In genomic region chr19:18571564-18572344, GRCh38 we compare ENCODE assay signal across 2 cellular contexts.
TF ChIP-seq lines count a peak whose summit lies in the region.

Gene UBA52, plus strand, starts transcription at chr19:18571857. Its CDS starts 1,444 bp downstream, at chr19:18573301.

TF ChIP-seq in IMR-90, 13 proteins besides CTCF, POLR2A, EP300 and RAD21:
- TF ChIP-seq MAZ (IDR thresholded peaks at IDR 0.05; ENCODE audit: borderline replicate concordance, low read depth, low read length): peak; percentile 97
- peak; percentile 73 for TF ChIP-seq CEBPB (IDR thresholded peaks at IDR 0.05; ENCODE audit: low read depth, low read length)
- no peak for TF ChIP-seq FOS (IDR thresholded peaks at IDR 0.05; ENCODE audit: low read depth, low read length)
- TF ChIP-seq, protein P1, sequence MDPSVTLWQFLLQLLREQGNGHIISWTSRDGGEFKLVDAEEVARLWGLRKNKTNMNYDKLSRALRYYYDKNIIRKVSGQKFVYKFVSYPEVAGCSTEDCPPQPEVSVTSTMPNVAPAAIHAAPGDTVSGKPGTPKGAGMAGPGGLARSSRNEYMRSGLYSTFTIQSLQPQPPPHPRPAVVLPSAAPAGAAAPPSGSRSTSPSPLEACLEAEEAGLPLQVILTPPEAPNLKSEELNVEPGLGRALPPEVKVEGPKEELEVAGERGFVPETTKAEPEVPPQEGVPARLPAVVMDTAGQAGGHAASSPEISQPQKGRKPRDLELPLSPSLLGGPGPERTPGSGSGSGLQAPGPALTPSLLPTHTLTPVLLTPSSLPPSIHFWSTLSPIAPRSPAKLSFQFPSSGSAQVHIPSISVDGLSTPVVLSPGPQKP (IDR thresholded peaks at IDR 0.05; ENCODE audit: borderline replicate concordance, low read depth, low read length): no peak
- peak; percentile 35 for TF ChIP-seq SMC3 (IDR thresholded peaks at IDR 0.05; ENCODE audit: low read depth, low read length)
- TF ChIP-seq RFX5 (IDR thresholded peaks at IDR 0.05; ENCODE audit: low read depth, low read length): no peak
- TF ChIP-seq RCOR1 (IDR thresholded peaks at IDR 0.05; ENCODE audit: insufficient replicate concordance, low read length): no peak
- TF ChIP-seq, protein P2, sequence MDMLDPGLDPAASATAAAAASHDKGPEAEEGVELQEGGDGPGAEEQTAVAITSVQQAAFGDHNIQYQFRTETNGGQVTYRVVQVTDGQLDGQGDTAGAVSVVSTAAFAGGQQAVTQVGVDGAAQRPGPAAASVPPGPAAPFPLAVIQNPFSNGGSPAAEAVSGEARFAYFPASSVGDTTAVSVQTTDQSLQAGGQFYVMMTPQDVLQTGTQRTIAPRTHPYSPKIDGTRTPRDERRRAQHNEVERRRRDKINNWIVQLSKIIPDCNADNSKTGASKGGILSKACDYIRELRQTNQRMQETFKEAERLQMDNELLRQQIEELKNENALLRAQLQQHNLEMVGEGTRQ (IDR thresholded peaks at IDR 0.05; ENCODE audit: low read depth, low read length): peak; percentile 96
- no peak for TF ChIP-seq CHD1 (IDR thresholded peaks at IDR 0.05; ENCODE audit: low read depth, low read length)
- peak; percentile 97 for TF ChIP-seq MXI1 (IDR thresholded peaks at IDR 0.05; ENCODE audit: borderline replicate concordance, low read depth, low read length)
- peak; percentile 88 for TF ChIP-seq BHLHE40 (IDR thresholded peaks at IDR 0.05; ENCODE audit: low read depth, low read length)
TF ChIP-seq in IMR-90: peak in this region for 6.

TF ChIP-seq in endothelial cell of umbilical vein, 7 proteins besides CTCF, POLR2A, EP300 and RAD21:
- TF ChIP-seq POLR2AphosphoS5 (IDR thresholded peaks at IDR 0.05; ENCODE audit: insufficient read depth, low read depth, low read length): peak; percentile 98
- no peak for TF ChIP-seq GATA2 (IDR thresholded peaks at IDR 0.05; ENCODE audit: insufficient read depth, insufficient read length, low read depth, low read length)
- no peak for TF ChIP-seq FOS (IDR thresholded peaks at IDR 0.05; ENCODE audit: borderline replicate concordance, insufficient read depth, low read length)
- TF ChIP-seq JUN (IDR thresholded peaks at IDR 0.05; ENCODE audit: borderline replicate concordance, insufficient read depth, insufficient read length, low read depth): no peak
- peak; percentile 99 for TF ChIP-seq MYC (IDR thresholded peaks at IDR 0.05; ENCODE audit: low read depth, low read length)
- TF ChIP-seq EZH2 (IDR thresholded peaks at IDR 0.05; ENCODE audit: borderline replicate concordance, low read depth, low read length, severe bottlenecking): no peak
- peak; percentile 99 for TF ChIP-seq MAX (IDR thresholded peaks at IDR 0.05; ENCODE audit: insufficient read depth, insufficient read length)
